In genomic region chr17:78253636-78253945, GRCh38 we compare ENCODE assay signal across 10 cellular contexts. TPM values are rescaled to one million over a fixed set of nuclear protein-coding genes. Genes with fewer than 3 reads are reported as not detected.
DNase-seq lines count a peak whose midpoint lies in the region; ATAC-seq, FAIRE-seq and TF ChIP-seq lines count a peak whose summit lies in the region.
"Not testable (repeated sequence)": the region's sequence is repeated elsewhere in the genome, so short reads cannot be mapped to it uniquely, and the experiment has no call there.
"Had no signal": no experiment of that assay in that cellular context is flagged by ENCODE, and none has a peak within 500 bp of the region (broad histone marks: within the 10 kb centered on the region; RNA-seq: fewer than 3 reads in every experiment).

No MANE protein-coding gene starts in this region.

- not testable (repeated sequence) for TF ChIP-seq CTCF in WERI-Rb-1 (IDR thresholded peaks at IDR 0.05; ENCODE audit: low read depth, low read length); astrocyte (IDR thresholded peaks at IDR 0.05; ENCODE audit: insufficient read depth, low read depth, low read length); endothelial cell (IDR thresholded peaks at IDR 0.05; ENCODE audit: unreplicated experiment); neural crest cell (conservative IDR thresholded peaks at IDR 0.05)

- not testable (repeated sequence) for H3K9me3 Mint-ChIP-seq in IgD-negative memory B cell; astrocyte (ENCODE audit: unreplicated experiment); endothelial cell (ENCODE audit: unreplicated experiment); neural crest cell; stimulated activated naive CD8-positive, alpha-beta T cell treated with anti-CD3 and anti-CD28 coated beads, Interleukin-15, amount 100 ng/mL, for 72 hours

- H3K36me3 ChIP-seq in BLaER1; WERI-Rb-1; astrocyte (ENCODE audit: insufficient read depth, low read length): not testable (repeated sequence)

- H3K4me3 Mint-ChIP-seq in IgD-negative memory B cell (peak overlapping the region; percentile 35 to 90 (median 82)), astrocyte (ENCODE audit: unreplicated experiment) (peak overlapping the region; percentile 86), endothelial cell (ENCODE audit: unreplicated experiment) (peak overlapping the region; percentile 83), neural crest cell (peak overlapping the region; percentile 65)
- peak overlapping the region; percentile 82 to 84 for H3K4me3 Mint-ChIP-seq in stimulated activated naive CD8-positive, alpha-beta T cell treated with anti-CD3 and anti-CD28 coated beads, Interleukin-15, amount 100 ng/mL, for 72 hours

- H3K9ac ChIP-seq in BLaER1, result not testable (repeated sequence)
- peak overlapping the region; percentile 90 for H3K9ac ChIP-seq in astrocyte (ENCODE audit: low read length)

- not testable (repeated sequence) for DNase-seq in WERI-Rb-1; astrocyte (ENCODE audit: low read depth); endothelial cell (ENCODE audit: low spot score); neural crest cell (ENCODE audit: low read depth, low spot score); stimulated activated naive CD8-positive, alpha-beta T cell treated with anti-CD3 and anti-CD28 coated beads, Interleukin-15, amount 100 ng/mL, for 72 hours

- H3K4me1 Mint-ChIP-seq in IgD-negative memory B cell (peaks cover 32 to 33% (median 32%) of the 10 kb centered on the region in 3 donors), endothelial cell (ENCODE audit: unreplicated experiment) (peaks cover 46% of the 10 kb centered on the region), neural crest cell (peaks cover 31% of the 10 kb centered on the region)
- H3K4me1 Mint-ChIP-seq in astrocyte (ENCODE audit: low read depth, unreplicated experiment), result not testable (repeated sequence)
- peaks cover 78% of the 10 kb centered on the region for H3K4me1 Mint-ChIP-seq in stimulated activated naive CD8-positive, alpha-beta T cell treated with anti-CD3 and anti-CD28 coated beads, Interleukin-15, amount 100 ng/mL, for 72 hours

- not testable (repeated sequence) for H3K9me3 ChIP-seq in BLaER1; WERI-Rb-1 (ENCODE audit: severe bottlenecking); astrocyte (ENCODE audit: insufficient read depth, low read depth, low read length); iPS-18c (ENCODE audit: control insufficient read depth, insufficient read depth, low read length)

- H3K27ac Mint-ChIP-seq in IgD-negative memory B cell, result peak overlapping the region in 2 of 3 donors; percentile 67 to 91
- peak overlapping the region; percentile 34 for H3K27ac Mint-ChIP-seq in astrocyte (ENCODE audit: unreplicated experiment)
- peak overlapping the region; percentile 64 for H3K27ac Mint-ChIP-seq in endothelial cell (ENCODE audit: unreplicated experiment)
- not testable (repeated sequence) for H3K27ac Mint-ChIP-seq in neural crest cell (ENCODE audit: unreplicated experiment)
- peak overlapping the region; percentile 57 to 74 for H3K27ac Mint-ChIP-seq in stimulated activated naive CD8-positive, alpha-beta T cell treated with anti-CD3 and anti-CD28 coated beads, Interleukin-15, amount 100 ng/mL, for 72 hours

- H3K27ac ChIP-seq in BLaER1; WERI-Rb-1; astrocyte (ENCODE audit: low read depth, low read length): not testable (repeated sequence)

- H2AFZ ChIP-seq in astrocyte (ENCODE audit: low read depth, low read length), result peak overlapping the region; percentile 97

- peak overlapping the region; percentile 88 for H3K4me3 ChIP-seq in BLaER1
- peak overlapping the region; percentile 83 for H3K4me3 ChIP-seq in WERI-Rb-1 (ENCODE audit: low read depth, low read length)
- H3K4me3 ChIP-seq in astrocyte (ENCODE audit: insufficient read depth, low read depth, low read length), result peak overlapping the region; percentile 74
- H3K4me3 ChIP-seq in iPS-18c (ENCODE audit: insufficient read depth, low read depth, low read length), result peak overlapping the region; percentile 71; the same call in 1 of the 2 replicates

- not testable (repeated sequence) for FAIRE-seq in astrocyte (lab: Jason Lieb, UNC)

- ATAC-seq in stimulated activated naive CD8-positive, alpha-beta T cell treated with anti-CD3 and anti-CD28 coated beads, Interleukin-15, amount 100 ng/mL, for 72 hours, result not testable (repeated sequence)

- not testable (repeated sequence) for H3K27me3 ChIP-seq in BLaER1; WERI-Rb-1 (ENCODE audit: insufficient read depth, low read depth, severe bottlenecking); astrocyte (ENCODE audit: insufficient read depth, low read length)

- H3K4me2 ChIP-seq in BLaER1, result peak overlapping the region; percentile 95
- peak overlapping the region; percentile 97 for H3K4me2 ChIP-seq in astrocyte (ENCODE audit: low read length)

- H3K4me1 ChIP-seq in BLaER1, result peaks cover 72% of the 10 kb centered on the region
- not testable (repeated sequence) for H3K4me1 ChIP-seq in astrocyte (ENCODE audit: insufficient read depth, low read length)

- H3K36me3 Mint-ChIP-seq in IgD-negative memory B cell; astrocyte (ENCODE audit: low read depth, unreplicated experiment); endothelial cell (ENCODE audit: low read depth, unreplicated experiment); neural crest cell (ENCODE audit: low read depth): not testable (repeated sequence)

- H4K20me1 ChIP-seq in BLaER1; astrocyte (ENCODE audit: insufficient read depth, low read length): not testable (repeated sequence)

- not testable (repeated sequence) for H3K79me2 ChIP-seq in astrocyte (ENCODE audit: insufficient read depth, low read length)

- H3K27me3 Mint-ChIP-seq in IgD-negative memory B cell, result peaks cover 10% of the 10 kb centered on the region
- not testable (repeated sequence) for H3K27me3 Mint-ChIP-seq in astrocyte (ENCODE audit: low read depth, unreplicated experiment); neural crest cell (ENCODE audit: low read depth); stimulated activated naive CD8-positive, alpha-beta T cell treated with anti-CD3 and anti-CD28 coated beads, Interleukin-15, amount 100 ng/mL, for 72 hours
- H3K27me3 Mint-ChIP-seq in endothelial cell (ENCODE audit: unreplicated experiment), result peaks cover 23% of the 10 kb centered on the region

RNA-seq across cellular contexts. Expression of gene TMEM235, which starts 22.2 kb away (rescaled TPM):
- not detected for polyA plus RNA-seq in IgD-negative memory B cell
- total RNA-seq in astrocyte (not detected in 2 replicates), endothelial cell (ENCODE audit: unreplicated experiment) (21.1 TPM), neural crest cell (not detected in 2 replicates)
- total RNA-seq: left lobe of liver, sciatic nerve had no signal

RNA-seq across cellular contexts. Expression of gene BIRC5, which starts 39.5 kb away (rescaled TPM):
- 0.25 TPM for polyA plus RNA-seq in IgD-negative memory B cell
- total RNA-seq in astrocyte, result 3.3 and 5.8 TPM in 2 replicates
- total RNA-seq in endothelial cell (ENCODE audit: unreplicated experiment), result 22.0 TPM
- total RNA-seq in neural crest cell, result 123 and 134 TPM in 2 replicates

Comparison
In these comparisons a context has a peak if more than half of its experiments do, and no peak if none do; other contexts are left out.
1. RNA of gene TMEM235, which starts 22.2 kb away (total RNA-seq): 21.1 TPM in endothelial cell (single experiment); not detected in astrocyte and not detected in neural crest cell; every median in the first group is over 10 times any median in the second.
2. Peak in every context shown above with its lines, with median percentiles within 50 percentile points of each other: H3K4me3 ChIP-seq and H3K4me3 Mint-ChIP-seq.